7 cellular contexts compared by ENCODE assay signal in genomic region chr6:37607949-37608348, GRCh38.
DNase-seq lines count a peak whose midpoint lies in the region; ATAC-seq and TF ChIP-seq lines count a peak whose summit lies in the region.

No MANE protein-coding gene starts in this region.

- H3K4me3 ChIP-seq in GM12864 (ENCODE audit: low read depth, low read length) = no peak overlapping the region
- H3K4me3 ChIP-seq in choroid plexus epithelial cell (ENCODE audit: low read depth, low read length) = no peak overlapping the region

- ATAC-seq in esophagus mucosa = no peak

- DNase-seq in GM12864 (ENCODE audit: low read depth) = no peak
- peak; percentile 55 for DNase-seq in NCI-H1694 (lab: John Stamatoyannopoulos, UW)
- peak; percentile 57 for DNase-seq in choroid plexus epithelial cell (ENCODE audit: low read depth)
- peak; percentile 54 for DNase-seq in pons (ENCODE audit: low spot score)
- DNase-seq in activated naive CD4-positive, alpha-beta T cell treated with Interleukin-2 at 50 U/mL for 16 hours = no peak
- DNase-seq in NCI-H526 (lab: John Stamatoyannopoulos, UW) = no peak

- TF ChIP-seq CTCF in GM12864 (IDR thresholded peaks at IDR 0.05; ENCODE audit: low read depth, low read length, missing control alignments) = peak; percentile 25
- peak; percentile 63 for TF ChIP-seq CTCF in choroid plexus epithelial cell (conservative IDR thresholded peaks at IDR 0.05; ENCODE audit: low read depth, low read length)

Comparison
In these comparisons a context has a peak if more than half of its experiments do, and no peak if none do; other contexts are left out.
1. DNase-seq: peak in NCI-H1694 (single experiment), choroid plexus epithelial cell (single experiment) and pons (single experiment); none in GM12864 (single experiment), activated naive CD4-positive, alpha-beta T cell treated with Interleukin-2 at 50 U/mL for 16 hours (single experiment) and NCI-H526 (0 of 2).